In genomic region chr16:67017451-67017750, GRCh38 we compare ENCODE assay signal across 10 cellular contexts. TPM values are rescaled to one million over a fixed set of nuclear protein-coding genes. Genes with fewer than 3 reads are reported as not detected.
DNase-seq lines count a peak whose midpoint lies in the region; ATAC-seq, FAIRE-seq and TF ChIP-seq lines count a peak whose summit lies in the region.
"Had no signal": no experiment of that assay in that cellular context is flagged by ENCODE, and none has a peak within 500 bp of the region (broad histone marks: within the 10 kb centered on the region; RNA-seq: fewer than 3 reads in every experiment).

No MANE protein-coding gene starts in this region.

- TF ChIP-seq CTCF in RWPE1 (conservative IDR thresholded peaks at IDR 0.05; ENCODE audit: low read depth) (no peak), sigmoid colon (IDR thresholded peaks at IDR 0.05) (no peak)

- no peaks in the 10 kb centered on the region for H3K27me3 Mint-ChIP-seq in activated CD8-positive, alpha-beta memory T cell treated with anti-CD3 and anti-CD28 coated beads, Interleukin-2, amount 10 ng/mL, durations not matched to agents 7 days and 5 days

- no peaks in the 10 kb centered on the region for H3K36me3 ChIP-seq in sigmoid colon
- H3K36me3 ChIP-seq: BLaER1 treated with 17β-estradiol and CSF1 and Interleukin-3, amounts not matched to agents 10 nM and 100 nM had no signal

- intact Hi-C loops in sigmoid colon (cut with DNase I), result no loop called here

- CTCF ChIA-PET in activated CD8-positive, alpha-beta memory T cell treated with anti-CD3 and anti-CD28 coated beads, Interleukin-2, amount 10 ng/mL, durations not matched to agents 7 days and 5 days (lab: Charles Lee), result interaction anchor here (0.8 to 21.0 kb wide), 44 partner anchors 10 to 322 kb away, joined by 3 to 395 read pairs (median 6); partner anchors contain the start of genes B3GNT9, CBFB, CES3 and CES4A
- CTCF ChIA-PET in RWPE1 (lab: Yijun Ruan, JAX), result interaction anchor here (0.6 to 3.1 kb wide), 15 partner anchors 10 to 179 kb away, joined by 3 to 27 read pairs (median 3); no protein-coding TSS in a partner anchor

- H3K4me1 ChIP-seq in sigmoid colon, result peaks cover 0 to 16% (median 14%) of the 10 kb centered on the region in 4 donors

- H3K4me3 Mint-ChIP-seq in activated CD8-positive, alpha-beta memory T cell treated with anti-CD3 and anti-CD28 coated beads, Interleukin-2, amount 10 ng/mL, durations not matched to agents 7 days and 5 days, result no peak overlapping the region

- no peak for ATAC-seq in activated CD8-positive, alpha-beta memory T cell treated with anti-CD3 and anti-CD28 coated beads, Interleukin-2, amount 10 ng/mL, durations not matched to agents 7 days and 5 days
- ATAC-seq in HG03280 (IDR thresholded peaks at IDR 0.05; ENCODE audit: unreplicated experiment), result no peak

- WGBS in sigmoid colon, 2 donors, result 91 to 92% methylated on average over 4 of the region's 4 CpGs

- FAIRE-seq in RCC 7860 (lab: Jason Lieb, UNC), result no peak

- H3K27me3 ChIP-seq in sigmoid colon, result peaks cover 0 to 14% (median 0%) of the 10 kb centered on the region in 3 donors

- DNase-seq in activated CD8-positive, alpha-beta memory T cell treated with anti-CD3 and anti-CD28 coated beads, Interleukin-2, amount 10 ng/mL, durations not matched to agents 7 days and 5 days, result no peak
- no peak for DNase-seq in activated CD8-positive, alpha-beta memory T cell treated with anti-CD3 and anti-CD28 coated beads, Interleukin-2, amount 50 U/mL, for 4 hours
- no peak for DNase-seq in RWPE1 (ENCODE audit: low spot score)
- peak; percentile 39 for DNase-seq in ecto neural progenitor cell (ENCODE audit: low spot score)
- peak; percentile 44 for DNase-seq in sigmoid colon
- DNase-seq in COLO829 (ENCODE audit: low spot score), result no peak
- DNase-seq in RCC 7860 (ENCODE audit: low spot score), result no peak

- H3K4me1 Mint-ChIP-seq in activated CD8-positive, alpha-beta memory T cell treated with anti-CD3 and anti-CD28 coated beads, Interleukin-2, amount 10 ng/mL, durations not matched to agents 7 days and 5 days, result peaks cover 37% of the 10 kb centered on the region

- no peaks in the 10 kb centered on the region for H3K9me3 ChIP-seq in sigmoid colon
- H3K9me3 ChIP-seq: BLaER1 treated with 17β-estradiol and CSF1 and Interleukin-3, amounts not matched to agents 10 nM and 100 nM had no signal

- TF ChIP-seq EP300 in sigmoid colon (IDR thresholded peaks at IDR 0.05), result no peak

- peak overlapping the region; percentile 46 for H3K27ac Mint-ChIP-seq in activated CD8-positive, alpha-beta memory T cell treated with anti-CD3 and anti-CD28 coated beads, Interleukin-2, amount 10 ng/mL, durations not matched to agents 7 days and 5 days

- no peak for TF ChIP-seq POLR2A in sigmoid colon (IDR thresholded peaks at IDR 0.05)

- peak overlapping the region; percentile 38 for H3K27ac ChIP-seq in RWPE1
- H3K27ac ChIP-seq in sigmoid colon, result no peak overlapping the region

- no peak overlapping the region for H3K4me3 ChIP-seq in sigmoid colon
- H3K4me3 ChIP-seq: BLaER1 treated with 17β-estradiol and CSF1 and Interleukin-3, amounts not matched to agents 10 nM and 100 nM; GM12878 had no signal

- H3K36me3 Mint-ChIP-seq in activated CD8-positive, alpha-beta memory T cell treated with anti-CD3 and anti-CD28 coated beads, Interleukin-2, amount 10 ng/mL, durations not matched to agents 7 days and 5 days, result no peaks in the 10 kb centered on the region

- no peaks in the 10 kb centered on the region for H3K9me3 Mint-ChIP-seq in activated CD8-positive, alpha-beta memory T cell treated with anti-CD3 and anti-CD28 coated beads, Interleukin-2, amount 10 ng/mL, durations not matched to agents 7 days and 5 days (ENCODE audit: low read depth)

- POLR2A ChIA-PET in RWPE1 (lab: Yijun Ruan, JAX; ENCODE audit: low non-redundant PET), result no interaction called here

RNA-seq across cellular contexts. Expression of gene CBFB, which starts 11.5 kb away (rescaled TPM):
- total RNA-seq in activated CD8-positive, alpha-beta memory T cell treated with anti-CD3 and anti-CD28 coated beads, Interleukin-2, amount 10 ng/mL, durations not matched to agents 7 days and 5 days, result 100 to 1,000 TPM; 180 to 196 TPM
- total RNA-seq in sigmoid colon, result 10 to 100 TPM; 21.3 to 28.0 (median 24.8) TPM
- 10 to 100 TPM in 1 of 3 donors, 1 to 10 TPM in 2; 9.6 to 19.3 (median 9.7) TPM for polyA plus RNA-seq in sigmoid colon

RNA-seq across cellular contexts. Expression of gene CES4A, which starts 29.0 kb away (rescaled TPM):
- 10 to 100 TPM in 1 of 2 experiments, 1 to 10 TPM in 1; 8.1 to 11.7 TPM for total RNA-seq in activated CD8-positive, alpha-beta memory T cell treated with anti-CD3 and anti-CD28 coated beads, Interleukin-2, amount 10 ng/mL, durations not matched to agents 7 days and 5 days
- 1 to 10 TPM; 3.6 to 7.5 (median 4.1) TPM for total RNA-seq in sigmoid colon
- 1 to 10 TPM; 2.3 to 7.3 (median 3.0) TPM for polyA plus RNA-seq in sigmoid colon

RNA-seq across cellular contexts. Expression of gene CES3, which starts 56.3 kb away (rescaled TPM):
- 1 to 10 TPM; 2.3 to 4.5 TPM for total RNA-seq in activated CD8-positive, alpha-beta memory T cell treated with anti-CD3 and anti-CD28 coated beads, Interleukin-2, amount 10 ng/mL, durations not matched to agents 7 days and 5 days
- 1 to 10 TPM in 1 of 4 donors, under 1 TPM in 2, not detected in 1; 0.16 to 2.5 (median 0.55) TPM for total RNA-seq in sigmoid colon
- 10 to 100 TPM; 10.8 to 48.4 (median 13.2) TPM for polyA plus RNA-seq in sigmoid colon

Comparison
In these comparisons a context has a peak if more than half of its experiments do, and no peak if none do; other contexts are left out.
1. DNase-seq: peak in ecto neural progenitor cell (single experiment) and sigmoid colon (single experiment); none in activated CD8-positive, alpha-beta memory T cell treated with anti-CD3 and anti-CD28 coated beads, Interleukin-2, amount 10 ng/mL, durations not matched to agents 7 days and 5 days (single experiment), activated CD8-positive, alpha-beta memory T cell treated with anti-CD3 and anti-CD28 coated beads, Interleukin-2, amount 50 U/mL, for 4 hours (single experiment), RWPE1 (single experiment), COLO829 (single experiment) and RCC 7860 (single experiment).
2. RNA of gene CBFB, which starts 11.5 kb away (total RNA-seq): 180 to 196 TPM in activated CD8-positive, alpha-beta memory T cell treated with anti-CD3 and anti-CD28 coated beads, Interleukin-2, amount 10 ng/mL, durations not matched to agents 7 days and 5 days; 21.3 to 28.0 TPM in sigmoid colon; every median in the first group is over 4 times any median in the second.